21 cellular contexts compared by ENCODE assay signal in the genomic region with DNA sequence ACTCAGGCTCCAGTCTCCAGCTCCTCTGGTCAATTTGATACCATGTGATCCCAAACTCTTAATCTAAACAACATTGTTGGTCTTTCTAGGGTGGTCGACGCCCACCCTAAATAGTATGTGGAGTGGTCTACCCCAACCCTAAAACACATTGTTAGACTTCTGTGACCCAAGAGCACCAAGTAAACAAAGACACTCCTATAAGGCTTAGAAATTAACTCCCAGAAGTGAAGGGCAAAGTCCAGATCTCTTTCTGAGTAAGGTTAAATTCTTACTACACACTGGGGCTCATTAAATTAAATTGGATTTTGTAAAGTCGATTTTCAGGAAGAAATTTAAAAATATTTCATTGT.
DNase-seq lines count a peak whose midpoint lies in the region; ATAC-seq and TF ChIP-seq lines count a peak whose summit lies in the region.
"Had no signal": no experiment of that assay in that cellular context is flagged by ENCODE, and none has a peak within 500 bp of the region (broad histone marks: within the 10 kb centered on the region; RNA-seq: fewer than 3 reads in every experiment).

No MANE protein-coding gene starts in this region.

- H3K9me3 ChIP-seq in HCT116 (ENCODE audit: control insufficient read depth in 1 of 2, insufficient read depth in 1 of 2, low read depth in 1 of 2, low read length in 2 of 2) (no peaks in the 10 kb centered on the region), body of pancreas (no peaks in the 10 kb centered on the region), liver (ENCODE audit: control insufficient read depth in 4 of 4, low read length in 3 of 4) (no peaks in the 10 kb centered on the region), transverse colon (no peaks in the 10 kb centered on the region), right atrium auricular region (no peaks in the 10 kb centered on the region)
- H3K9me3 ChIP-seq: gastrocnemius medialis, upper lobe of left lung had no signal

- CTCF ChIA-PET in HCT116 (lab: Charles Lee): no interaction called here

- H3K9ac ChIP-seq in HCT116 (ENCODE audit: low read length) (no peak overlapping the region), liver (ENCODE audit: low read depth in 1 of 2, low read length in 2 of 2) (no peak overlapping the region)
- H3K9ac ChIP-seq: parathyroid adenoma had no signal

- no peak for ATAC-seq in HCT116
- no peak for ATAC-seq in body of pancreas
- ATAC-seq in HG03045 (IDR thresholded peaks at IDR 0.05; ENCODE audit: unreplicated experiment): no peak
- ATAC-seq: activated CD8-positive, alpha-beta T cell treated with anti-CD3 and anti-CD28 coated beads, Interleukin-2, amount 10 ng/mL, durations not matched to agents 7 days and 5 days; gastrocnemius medialis; natural killer cell treated with Interleukin-12 subunit alpha and Interleukin-12 subunit beta and Interleukin-15 and Interleukin-18, amount 100 ng/mL, for 72 hours had no signal

- TF ChIP-seq EP300 in transverse colon (IDR thresholded peaks at IDR 0.05; ENCODE audit: low read depth): no peak

- H3K79me2 ChIP-seq in HCT116 (ENCODE audit: insufficient read depth, low read length): no peaks in the 10 kb centered on the region

- no peak overlapping the region for H2AFZ ChIP-seq in HCT116 (ENCODE audit: low read depth, low read length, poor library complexity, severe bottlenecking)
- H2AFZ ChIP-seq: parathyroid adenoma had no signal

- RAD21 ChIA-PET in HCT116 (lab: Charles Lee; ENCODE audit: low non-redundant PET in 1 of 2, low total read pairs in 2 of 2, uncharacterized antibody in 2 of 2, unreplicated experiment in 2 of 2): no interaction called here

- no peak overlapping the region for H3K4me3 ChIP-seq in HCT116 (replicated peaks in 1 of 2; ENCODE audit: low read depth in 1 of 2, low read length in 2 of 2)
- no peak overlapping the region for H3K4me3 ChIP-seq in body of pancreas
- H3K4me3 ChIP-seq in liver (ENCODE audit: low read depth in 1 of 3, low read length in 3 of 3): no peak overlapping the region
- peak overlapping the region in 1 of 4 donors; percentile 5 for H3K4me3 ChIP-seq in transverse colon
- no peak overlapping the region for H3K4me3 ChIP-seq in right atrium auricular region
- H3K4me3 ChIP-seq: cardiac muscle cell, gastrocnemius medialis, upper lobe of left lung had no signal

- H3K9me2 ChIP-seq in HCT116 (ENCODE audit: insufficient read depth): no peaks in the 10 kb centered on the region

- no peak for TF ChIP-seq RAD21 in HCT116 (IDR thresholded peaks at IDR 0.05; ENCODE audit: low read depth)
- TF ChIP-seq RAD21 in liver (IDR thresholded peaks at IDR 0.05): no peak

- DNase-seq in HCT116 (ENCODE audit: low read depth, low spot score) (no peak), body of pancreas (no peak), transverse colon (no peak), right atrium auricular region (ENCODE audit: low spot score) (no peak), CD1c-positive myeloid dendritic cell (ENCODE audit: extremely low spot score) (no peak)
- DNase-seq: activated CD4-positive, CD25-positive, alpha-beta regulatory T cell treated with anti-CD3 and anti-CD28 coated beads, Interleukin-2, amount 50 U/mL, for 72 hours; activated CD8-positive, alpha-beta T cell treated with anti-CD3 and anti-CD28 coated beads, Interleukin-2, amount 10 ng/mL, durations not matched to agents 7 days and 5 days; anterior cingulate cortex; gastrocnemius medialis; NCI-H1092 treated with DMSO at 0.1 percent for 48 hours; NCI-H187 treated with DMSO at 0.1 percent for 48 hours; NCI-H526 treated with DMSO at 0.1 percent for 48 hours; right cardiac atrium; RPMI8226; stimulated activated CD4-positive, alpha-beta T cell treated with anti-CD3 and anti-CD28 coated beads, Interleukin-2, amount 100 ng/mL, for 48 hours; upper lobe of left lung had no signal

- in situ Hi-C loops in transverse colon (cut with MboI; ENCODE audit: low pct_ligation_motif_present in 1 of 4, low pct_unique_long_range_greater_than_20kb in 1 of 4, low sequenced_read_pairs in 3 of 4): loop anchor here in 1 of 4 donors (5.0 kb wide), 1 partner anchor 62 kb away; no protein-coding TSS in a partner anchor

- TF ChIP-seq CTCF in HCT116 (IDR thresholded peaks at IDR 0.05 in 2 of 3, conservative IDR thresholded peaks at IDR 0.05 in 1 of 3; ENCODE audit: borderline replicate concordance in 1 of 3, insufficient read depth in 1 of 3, low read depth in 2 of 3, low read length in 2 of 3): no peak
- no peak for TF ChIP-seq CTCF in body of pancreas (IDR thresholded peaks at IDR 0.05)
- TF ChIP-seq CTCF in liver (IDR thresholded peaks at IDR 0.05; ENCODE audit: low read depth, low read length, missing input control): no peak
- TF ChIP-seq CTCF in transverse colon (IDR thresholded peaks at IDR 0.05): no peak
- TF ChIP-seq CTCF in right atrium auricular region (IDR thresholded peaks at IDR 0.05): no peak

- H4K20me1 ChIP-seq in HCT116 (ENCODE audit: insufficient read depth): no peaks in the 10 kb centered on the region

- WGBS in body of pancreas, 2 donors: 20 to 29% methylated on average over 3 of the region's 3 CpGs
- WGBS in liver: 35% methylated on average over 3 of the region's 3 CpGs
- WGBS in transverse colon (ENCODE audit: low coverage in 1 of 2), 2 donors: 53% methylated on average over 1 to 3 of the region's 3 CpGs

- POLR2A ChIA-PET in HCT116 (lab: Charles Lee): no interaction called here

- BruUV-seq in HCT116 (replicated peaks; lab: Mats Ljungman, UMichigan): no TSS peak

- peaks cover 4 to 14% of the 10 kb centered on the region in 2 experiments; a peak in 2 of 4 replicates for H3K4me1 ChIP-seq in HCT116 (ENCODE audit: control insufficient read depth in 1 of 2, insufficient read depth in 2 of 2, low read length in 2 of 2)
- H3K4me1 ChIP-seq in body of pancreas: peaks cover 23% of the 10 kb centered on the region
- H3K4me1 ChIP-seq in liver (ENCODE audit: control insufficient read depth in 4 of 4, insufficient read depth in 4 of 4, low read length in 3 of 4): peaks cover 7 to 13% (median 11%) of the 10 kb centered on the region in 4 donors
- H3K4me1 ChIP-seq in transverse colon: peaks cover 2 to 60% (median 18%) of the 10 kb centered on the region in 4 donors
- no peaks in the 10 kb centered on the region for H3K4me1 ChIP-seq in right atrium auricular region
- H3K4me1 ChIP-seq: gastrocnemius medialis, parathyroid adenoma, upper lobe of left lung had no signal

- intact Hi-C loops in HCT116 (cut with micrococcal nuclease): no loop called here
- intact Hi-C loops in body of pancreas (cut with DNase I): no loop called here
- intact Hi-C loops in transverse colon (cut with DNase I; ENCODE audit: low total_unique reads): no loop called here

- TF ChIP-seq POLR2A in HCT116 (IDR thresholded peaks at IDR 0.05; ENCODE audit: borderline replicate concordance, extremely low read depth, insufficient read depth, insufficient read length): no peak
- no peak for TF ChIP-seq POLR2A in body of pancreas (IDR thresholded peaks at IDR 0.05)
- TF ChIP-seq POLR2A in transverse colon (IDR thresholded peaks at IDR 0.05): no peak

- H3K27ac ChIP-seq in HCT116 (ENCODE audit: low read depth, low read length) (no peak overlapping the region), body of pancreas (peak overlapping the region; percentile 58 to 70 (median 64)), liver (ENCODE audit: low read depth in 1 of 2, low read length in 2 of 2) (peak overlapping the region; percentile 29 to 59), transverse colon (peak overlapping the region; percentile 83 to 87 (median 86)), right atrium auricular region (no peak overlapping the region)
- H3K27ac ChIP-seq: cardiac muscle cell, gastrocnemius medialis, parathyroid adenoma, upper lobe of left lung had no signal

- H3K4me2 ChIP-seq in HCT116 (ENCODE audit: low read length): peak overlapping the region; percentile 36; the same call in 1 of the 2 replicates

- H3K36me3 ChIP-seq in HCT116 (ENCODE audit: control insufficient read depth in 1 of 2, insufficient read depth in 2 of 2, low read length in 2 of 2) (no peaks in the 10 kb centered on the region), body of pancreas (replicated peaks in 1 of 2; ENCODE audit: insufficient read depth in 1 of 2, low read depth in 2 of 2) (no peaks in the 10 kb centered on the region), liver (ENCODE audit: control insufficient read depth in 4 of 4, insufficient read depth in 3 of 4, low read depth in 1 of 4, low read length in 3 of 4) (peaks cover 0 to 2% (median 0%) of the 10 kb centered on the region in 4 donors), transverse colon (no peaks in the 10 kb centered on the region), right atrium auricular region (no peaks in the 10 kb centered on the region)
- H3K36me3 ChIP-seq: cardiac muscle cell, gastrocnemius medialis, upper lobe of left lung had no signal

- H3K27me3 ChIP-seq in HCT116 (ENCODE audit: insufficient read depth, low read length) (no peaks in the 10 kb centered on the region), body of pancreas (no peaks in the 10 kb centered on the region), liver (ENCODE audit: control insufficient read depth in 4 of 4, insufficient read depth in 4 of 4, low read length in 3 of 4) (no peaks in the 10 kb centered on the region), transverse colon (no peaks in the 10 kb centered on the region), right atrium auricular region (no peaks in the 10 kb centered on the region)
- H3K27me3 ChIP-seq: cardiac muscle cell, gastrocnemius medialis, upper lobe of left lung had no signal

TF ChIP-seq in liver, 16 proteins besides CTCF, POLR2A, EP300 and RAD21:
- TF ChIP-seq JUND (IDR thresholded peaks at IDR 0.05) (no peak), YY1 (IDR thresholded peaks at IDR 0.05) (no peak), SP1 (IDR thresholded peaks at IDR 0.05) (no peak), HNF4G (IDR thresholded peaks at IDR 0.05) (peak; percentile 50), HNF4A (conservative IDR thresholded peaks at IDR 0.05) (peak; percentile 28 to 65)
- TF ChIP-seq, protein P1, sequence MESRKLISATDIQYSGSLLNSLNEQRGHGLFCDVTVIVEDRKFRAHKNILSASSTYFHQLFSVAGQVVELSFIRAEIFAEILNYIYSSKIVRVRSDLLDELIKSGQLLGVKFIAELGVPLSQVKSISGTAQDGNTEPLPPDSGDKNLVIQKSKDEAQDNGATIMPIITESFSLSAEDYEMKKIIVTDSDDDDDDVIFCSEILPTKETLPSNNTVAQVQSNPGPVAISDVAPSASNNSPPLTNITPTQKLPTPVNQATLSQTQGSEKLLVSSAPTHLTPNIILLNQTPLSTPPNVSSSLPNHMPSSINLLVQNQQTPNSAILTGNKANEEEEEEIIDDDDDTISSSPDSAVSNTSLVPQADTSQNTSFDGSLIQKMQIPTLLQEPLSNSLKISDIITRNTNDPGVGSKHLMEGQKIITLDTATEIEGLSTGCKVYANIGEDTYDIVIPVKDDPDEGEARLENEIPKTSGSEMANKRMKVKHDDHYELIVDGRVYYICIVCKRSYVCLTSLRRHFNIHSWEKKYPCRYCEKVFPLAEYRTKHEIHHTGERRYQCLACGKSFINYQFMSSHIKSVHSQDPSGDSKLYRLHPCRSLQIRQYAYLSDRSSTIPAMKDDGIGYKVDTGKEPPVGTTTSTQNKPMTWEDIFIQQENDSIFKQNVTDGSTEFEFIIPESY (IDR thresholded peaks at IDR 0.05): no peak
TF ChIP-seq in liver: peak in this region for 2.

Comparison
In these comparisons a context has a peak if more than half of its experiments do, and no peak if none do; other contexts are left out.
1. H3K27ac ChIP-seq: peak in body of pancreas (4 of 4), liver (2 of 2) and transverse colon (4 of 4); none in HCT116 (single experiment) and right atrium auricular region (0 of 2).